ENCODE assay signal across 8 cellular contexts in the genomic region with DNA sequence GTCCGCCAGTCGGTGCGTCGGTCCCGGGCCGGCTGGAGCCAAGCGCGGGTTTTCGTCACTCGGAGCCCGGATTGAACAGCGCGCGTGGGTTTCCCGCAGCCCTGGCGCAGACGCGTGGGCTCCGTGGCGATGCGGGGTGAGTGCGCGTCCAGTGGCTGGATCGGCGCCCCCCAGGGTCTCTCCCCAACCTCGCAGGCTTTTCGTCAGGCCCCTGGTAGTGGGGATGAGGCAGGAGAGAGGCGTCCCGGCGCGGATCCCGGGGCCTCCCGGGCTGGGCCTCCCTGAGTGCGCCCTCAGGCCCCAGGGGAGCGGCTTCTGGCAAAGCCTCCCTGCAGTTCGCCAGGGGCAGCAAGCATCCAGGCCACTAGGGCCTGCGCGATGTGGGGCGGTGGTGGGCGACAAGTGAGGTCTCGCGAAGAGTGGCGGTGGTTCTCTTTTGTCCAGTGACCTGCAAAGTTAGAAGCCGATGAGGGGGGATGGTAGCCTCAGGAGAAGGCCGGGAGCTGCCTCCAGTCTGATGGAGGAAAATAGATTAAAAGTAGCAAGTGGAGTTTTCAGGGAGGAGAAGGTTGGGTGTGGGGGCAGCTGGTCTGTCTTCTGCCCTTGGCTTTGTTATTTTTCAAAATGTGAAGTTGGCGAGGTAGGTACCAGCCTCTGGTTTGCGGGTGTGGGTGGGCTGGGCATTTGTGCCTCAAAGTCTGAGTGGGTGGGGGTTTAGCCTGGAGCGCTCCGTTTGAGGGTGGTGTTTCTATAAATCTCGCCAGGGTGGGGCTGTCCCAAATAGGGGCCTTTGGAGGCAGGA. TPM values are rescaled to one million over a fixed set of nuclear protein-coding genes. Genes with fewer than 3 reads are reported as not detected.
DNase-seq lines count a peak whose midpoint lies in the region; ATAC-seq and TF ChIP-seq lines count a peak whose summit lies in the region.

No MANE protein-coding gene starts in this region.

- H3K9me3 Mint-ChIP-seq in IgD-negative memory B cell, result peaks cover 0 to 9% (median 8%) of the 10 kb centered on the region in 3 donors

- DNase-seq in AG10803 (ENCODE audit: low read depth), result peak; percentile 36
- peak in 1 of 10 donors; percentile 52 for DNase-seq in dorsolateral prefrontal cortex
- DNase-seq in GDM1 (lab: John Stamatoyannopoulos, UW), result no peak
- DNase-seq in SIG-M5 treated with dmso at 0.1 percent for 504 hours (lab: John Stamatoyannopoulos, UW; ENCODE audit: unreplicated experiment), result no peak
- no peak for DNase-seq in NCI-H1105 (lab: John Stamatoyannopoulos, UW)

- peaks cover 21% of the 10 kb centered on the region for H3K27me3 Mint-ChIP-seq in IgD-negative memory B cell

- H3K4me1 ChIP-seq in mucosa of rectum (ENCODE audit: control insufficient read depth in 2 of 2, insufficient read depth in 2 of 2, low read length in 2 of 2), result peaks cover 11% of the 10 kb centered on the region in 2 donors

- peak overlapping the region in 1 of 2 donors; percentile 75 for H3K9ac ChIP-seq in mucosa of rectum (ENCODE audit: low read depth in 1 of 2, low read length in 2 of 2)

- peaks cover 4 to 12% (median 6%) of the 10 kb centered on the region in 3 donors for H3K4me1 Mint-ChIP-seq in IgD-negative memory B cell

- no peaks in the 10 kb centered on the region for H3K36me3 ChIP-seq in mucosa of rectum (ENCODE audit: control insufficient read depth in 2 of 2, insufficient read depth in 2 of 2, low read length in 2 of 2)

- peak overlapping the region; percentile 60 to 93 (median 88) for H3K4me3 Mint-ChIP-seq in IgD-negative memory B cell

- intact Hi-C loops in dorsolateral prefrontal cortex (cut with DNase I), result loop anchor here in 1 of 2 donors (10.0 kb wide), 1 partner anchor 161 kb away; no protein-coding TSS in a partner anchor

- H3K27ac ChIP-seq in dorsolateral prefrontal cortex (peak overlapping the region in 5 of 59 donors; percentile 2 to 47 (median 27)), mucosa of rectum (ENCODE audit: low read depth in 2 of 2, low read length in 2 of 2) (peak overlapping the region; percentile 21 to 52)

- no peak overlapping the region for H3K27ac Mint-ChIP-seq in IgD-negative memory B cell

- H3K27me3 ChIP-seq in dorsolateral prefrontal cortex (peaks cover 0 to 37% (median 21%) of the 10 kb centered on the region in 45 donors), mucosa of rectum (ENCODE audit: control insufficient read depth in 2 of 2, insufficient read depth in 2 of 2, low read length in 2 of 2) (peaks cover 11 to 18% of the 10 kb centered on the region in 2 donors)

- H3K9me3 ChIP-seq in mucosa of rectum (ENCODE audit: control insufficient read depth in 2 of 2, low read length in 2 of 2), result peaks cover 0 to 4% of the 10 kb centered on the region in 2 donors

- ATAC-seq in GM21515 (IDR thresholded peaks at IDR 0.05; ENCODE audit: unreplicated experiment), result no peak

- H3K4me3 ChIP-seq in AG10803 (ENCODE audit: low read length), result peak overlapping the region; percentile 73
- peak overlapping the region; percentile 19 to 70 (median 52) for H3K4me3 ChIP-seq in dorsolateral prefrontal cortex
- peak overlapping the region; percentile 60 to 75 for H3K4me3 ChIP-seq in mucosa of rectum (ENCODE audit: low read length in 2 of 2)

- no peak for TF ChIP-seq CTCF in AG10803 (conservative IDR thresholded peaks at IDR 0.05; ENCODE audit: low read length)
- TF ChIP-seq CTCF in dorsolateral prefrontal cortex (IDR thresholded peaks at IDR 0.05 in 54 of 56, conservative IDR thresholded peaks at IDR 0.05 in 2 of 56; ENCODE audit: low read depth in 1 of 56, partially characterized antibody in 56 of 56), result no peak

- peaks cover 2% of the 10 kb centered on the region for H3K36me3 Mint-ChIP-seq in IgD-negative memory B cell

RNA-seq across cellular contexts. Expression of a gene that starts 1.6 kb away (rescaled TPM):
- polyA plus RNA-seq in IgD-negative memory B cell, result 0.73 TPM
- 10 to 100 TPM in 117 of 120 experiments, 1 to 10 TPM in 3; 5.5 to 33.1 (median 20.3) TPM for total RNA-seq in dorsolateral prefrontal cortex
